In genomic region chr2:121092095-121092494, GRCh38 we compare ENCODE assay signal across 18 cellular contexts.
"Had no signal": no experiment of that assay in that cellular context is flagged by ENCODE, and none has a peak within 500 bp of the region (broad histone marks: within the 10 kb centered on the region; RNA-seq: fewer than 3 reads in every experiment).

No MANE protein-coding gene starts in this region.

- ATAC-seq: activated naive CD8-positive, alpha-beta T cell treated with anti-CD3 and anti-CD28 coated beads, Interleukin-2, amount 50 U/mL, for 24 hours; activated T-helper 17 cell treated with anti-CD3 and anti-CD28 coated beads, Interleukin-2, amount 50 U/mL, for 72 hours; gastrocnemius medialis; heart right ventricle; left lung; natural killer cell had no signal

- H3K36me3 ChIP-seq: gastrocnemius medialis, heart right ventricle, left lung, tibial nerve had no signal

- H3K9me3 Mint-ChIP-seq: activated naive CD8-positive, alpha-beta T cell treated with anti-CD3 and anti-CD28 coated beads, Interleukin-2, amount 50 U/mL, for 24 hours; activated T-helper 17 cell treated with anti-CD3 and anti-CD28 coated beads, Interleukin-2, amount 50 U/mL, for 72 hours; dendritic cell treated with granulocyte-macrophage colony-stimulating factor and Interleukin-4, amounts not matched to agents 40 ng/mL and 50 ng/mL, for 4 days; natural killer cell had no signal

- H3K9me3 ChIP-seq: gastrocnemius medialis, heart right ventricle had no signal

- DNase-seq: activated CD4-positive, alpha-beta T cell treated with anti-CD3 and anti-CD28 coated beads for 1 hour; activated CD4-positive, alpha-beta T cell treated with anti-CD3 and anti-CD28 coated beads, Interleukin-2, amount 50 U/mL, for 48 hours; activated naive CD4-positive, alpha-beta T cell treated with Interleukin-2 at 50 U/mL for 16 hours; activated naive CD8-positive, alpha-beta T cell treated with anti-CD3 and anti-CD28 coated beads, Interleukin-2, amount 50 U/mL, for 24 hours; cerebellar nuclear complex; effector memory CD4-positive, alpha-beta T cell; gastrocnemius medialis; heart right ventricle; islet precursor cell; left lung; natural killer cell; stimulated activated CD4-positive, alpha-beta T cell treated with anti-CD3 and anti-CD28 coated beads, Interleukin-15, amount 100 ng/mL, for 24 hours; stimulated activated CD4-positive, alpha-beta T cell treated with anti-CD3 and anti-CD28 coated beads, Interleukin-4, amount 100 ng/mL, for 1 hour; stimulated activated naive CD4-positive, alpha-beta T cell; substantia nigra had no signal

- H3K4me3 Mint-ChIP-seq: activated naive CD8-positive, alpha-beta T cell treated with anti-CD3 and anti-CD28 coated beads, Interleukin-2, amount 50 U/mL, for 24 hours; activated T-helper 17 cell treated with anti-CD3 and anti-CD28 coated beads, Interleukin-2, amount 50 U/mL, for 72 hours; dendritic cell treated with granulocyte-macrophage colony-stimulating factor and Interleukin-4, amounts not matched to agents 40 ng/mL and 50 ng/mL, for 4 days; natural killer cell had no signal

- H3K27ac Mint-ChIP-seq: activated naive CD8-positive, alpha-beta T cell treated with anti-CD3 and anti-CD28 coated beads, Interleukin-2, amount 50 U/mL, for 24 hours; activated T-helper 17 cell treated with anti-CD3 and anti-CD28 coated beads, Interleukin-2, amount 50 U/mL, for 72 hours; dendritic cell treated with granulocyte-macrophage colony-stimulating factor and Interleukin-4, amounts not matched to agents 40 ng/mL and 50 ng/mL, for 4 days; natural killer cell had no signal

- H3K27ac ChIP-seq: gastrocnemius medialis, heart right ventricle, left lung, tibial nerve had no signal

- H3K4me1 ChIP-seq: left lung had no signal

- H3K36me3 Mint-ChIP-seq: natural killer cell had no signal

- H3K4me1 Mint-ChIP-seq: activated naive CD8-positive, alpha-beta T cell treated with anti-CD3 and anti-CD28 coated beads, Interleukin-2, amount 50 U/mL, for 24 hours; activated T-helper 17 cell treated with anti-CD3 and anti-CD28 coated beads, Interleukin-2, amount 50 U/mL, for 72 hours; natural killer cell had no signal

- H3K4me3 ChIP-seq: gastrocnemius medialis, heart right ventricle, left lung, tibial nerve had no signal

- H3K27me3 ChIP-seq: gastrocnemius medialis, tibial nerve had no signal
